17 cellular contexts compared by ENCODE assay signal in the genomic region with DNA sequence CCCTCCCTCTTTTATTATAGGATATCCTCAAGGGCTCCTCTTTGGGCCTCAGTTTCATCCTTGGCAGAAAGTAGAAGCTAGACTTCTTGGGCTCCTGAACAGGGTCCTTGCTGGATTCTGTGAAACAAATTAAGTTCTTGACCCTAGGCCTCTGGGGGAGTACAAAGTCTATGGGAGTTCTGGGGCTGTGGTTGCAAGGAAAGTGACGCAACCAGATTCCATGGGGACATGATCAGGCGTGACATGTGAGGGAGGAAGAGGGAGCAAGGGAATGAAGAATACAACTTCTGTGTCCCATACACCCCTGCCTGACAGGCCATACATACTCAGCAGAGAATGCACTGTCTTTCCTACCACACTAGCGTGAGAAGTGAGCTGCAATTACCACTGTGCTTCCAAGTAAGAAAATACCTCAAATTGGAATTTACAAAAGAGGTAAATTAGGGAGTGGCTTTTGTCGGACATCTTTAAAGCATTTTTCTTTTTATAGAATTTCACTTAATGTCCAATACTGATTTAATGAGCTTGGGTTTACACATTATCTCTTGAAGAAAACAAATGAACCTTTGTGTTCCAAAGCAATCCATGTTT. TPM values are rescaled to one million over a fixed set of nuclear protein-coding genes. Genes with fewer than 3 reads are reported as not detected.
DNase-seq lines count a peak whose midpoint lies in the region; ATAC-seq and TF ChIP-seq lines count a peak whose summit lies in the region.
"Had no signal": no experiment of that assay in that cellular context is flagged by ENCODE, and none has a peak within 500 bp of the region (broad histone marks: within the 10 kb centered on the region; RNA-seq: fewer than 3 reads in every experiment).

No MANE protein-coding gene starts in this region.

- no peak overlapping the region for H3K14ac ChIP-seq in neuronal stem cell (ENCODE audit: low read length)

- peaks cover 4% of the 10 kb centered on the region for H4K20me1 ChIP-seq in hepatocyte (ENCODE audit: insufficient read depth, poor library complexity, severe bottlenecking)

- TF ChIP-seq POLR2A in prostate gland (IDR thresholded peaks at IDR 0.05) = peak; percentile 11

- H3K27ac Mint-ChIP-seq in activated CD8-positive, alpha-beta T cell treated with anti-CD3 and anti-CD28 coated beads, Interleukin-2, amount 10 ng/mL, durations not matched to agents 7 days and 5 days = no peak overlapping the region
- H3K27ac Mint-ChIP-seq: activated CD4-positive, alpha-beta T cell treated with anti-CD3 and anti-CD28 coated beads, Interleukin-2, amount 10 ng/mL, durations not matched to agents 24 days and 14 days; nephron progenitor cell had no signal

- H3K27me3 ChIP-seq in ascending aorta = no peaks in the 10 kb centered on the region
- H3K27me3 ChIP-seq in hepatocyte = no peaks in the 10 kb centered on the region
- H3K27me3 ChIP-seq in prostate gland (replicated peaks; ENCODE audit: insufficient read depth) = no peaks in the 10 kb centered on the region
- H3K27me3 ChIP-seq in neuronal stem cell (ENCODE audit: control insufficient read depth in 3 of 3, insufficient read depth in 3 of 3, low read depth in 1 of 3, low read length in 3 of 3) = no peaks in the 10 kb centered on the region
- H3K27me3 ChIP-seq: dorsolateral prefrontal cortex, SJSA1 had no signal

- H3K27me3 Mint-ChIP-seq in activated CD8-positive, alpha-beta T cell treated with anti-CD3 and anti-CD28 coated beads, Interleukin-2, amount 10 ng/mL, durations not matched to agents 7 days and 5 days (ENCODE audit: low read depth) = no peaks in the 10 kb centered on the region
- H3K27me3 Mint-ChIP-seq: activated CD4-positive, alpha-beta T cell treated with anti-CD3 and anti-CD28 coated beads, Interleukin-2, amount 10 ng/mL, durations not matched to agents 24 days and 14 days had no signal

- no peak overlapping the region for H2AK5ac ChIP-seq in neuronal stem cell (ENCODE audit: low read depth, low read length)

- peak overlapping the region; percentile 86 for H3K4me2 ChIP-seq in hepatocyte
- no peak overlapping the region for H3K4me2 ChIP-seq in neuronal stem cell (ENCODE audit: insufficient read depth, low read length, poor library complexity, severe bottlenecking)

- no peak overlapping the region for H2BK120ac ChIP-seq in neuronal stem cell (ENCODE audit: low read depth, low read length)

- H3K18ac ChIP-seq in neuronal stem cell (ENCODE audit: low read length) = no peak overlapping the region

- no peaks in the 10 kb centered on the region for H3K9me3 Mint-ChIP-seq in activated CD8-positive, alpha-beta T cell treated with anti-CD3 and anti-CD28 coated beads, Interleukin-2, amount 10 ng/mL, durations not matched to agents 7 days and 5 days (ENCODE audit: insufficient read depth)
- H3K9me3 Mint-ChIP-seq: activated CD4-positive, alpha-beta T cell treated with anti-CD3 and anti-CD28 coated beads, Interleukin-2, amount 10 ng/mL, durations not matched to agents 24 days and 14 days; nephron progenitor cell had no signal

- H3K36me3 Mint-ChIP-seq in activated CD8-positive, alpha-beta T cell treated with anti-CD3 and anti-CD28 coated beads, Interleukin-2, amount 10 ng/mL, durations not matched to agents 7 days and 5 days (ENCODE audit: low read depth) = peaks cover 6% of the 10 kb centered on the region

- no peak overlapping the region for H2BK5ac ChIP-seq in neuronal stem cell (ENCODE audit: low read length)

- no peak overlapping the region for H2AFZ ChIP-seq in hepatocyte
- H2AFZ ChIP-seq in neuronal stem cell (ENCODE audit: low read length) = no peak overlapping the region

- H4K8ac ChIP-seq in neuronal stem cell (ENCODE audit: low read depth, low read length) = no peak overlapping the region

- no peak overlapping the region for H3K4me3 Mint-ChIP-seq in activated CD8-positive, alpha-beta T cell treated with anti-CD3 and anti-CD28 coated beads, Interleukin-2, amount 10 ng/mL, durations not matched to agents 7 days and 5 days
- H3K4me3 Mint-ChIP-seq: activated CD4-positive, alpha-beta T cell treated with anti-CD3 and anti-CD28 coated beads, Interleukin-2, amount 10 ng/mL, durations not matched to agents 24 days and 14 days; nephron progenitor cell had no signal

- H2BK15ac ChIP-seq in neuronal stem cell (ENCODE audit: low read length) = no peak overlapping the region

- H3K9ac ChIP-seq in neuronal stem cell (ENCODE audit: low read depth, low read length, poor library complexity) = no peak overlapping the region

- H3K4ac ChIP-seq in neuronal stem cell (ENCODE audit: low read length) = no peak overlapping the region

- no peaks in the 10 kb centered on the region for H3K9me2 ChIP-seq in hepatocyte (replicated peaks; ENCODE audit: insufficient read depth)

- 69% methylated on average over 4 of the region's 4 CpGs for WGBS in hepatocyte (ENCODE audit: low lambda C conversion rate, missing lambda C conversion rate)
- 33% methylated on average over 4 of the region's 4 CpGs for WGBS in prostate gland
- WGBS in neuronal stem cell (ENCODE audit: extremely low coverage in 2 of 2, insufficient read length in 2 of 2, insufficient replicate concordance in 1 of 2), 2 donors = no CpG with 5 or more reads among the region's 4 CpGs

- peak overlapping the region; percentile 4 to 48 for H3K27ac ChIP-seq in ascending aorta
- H3K27ac ChIP-seq in hepatocyte = peak overlapping the region; percentile 95
- H3K27ac ChIP-seq in prostate gland = peak overlapping the region; percentile 86 to 88
- no peak overlapping the region for H3K27ac ChIP-seq in neuronal stem cell (replicated peaks; ENCODE audit: low read length)
- H3K27ac ChIP-seq: C4-2B, SJSA1 had no signal

- peaks cover 69% of the 10 kb centered on the region for H3K79me2 ChIP-seq in hepatocyte

- H3K36me3 ChIP-seq in ascending aorta (no peaks in the 10 kb centered on the region), hepatocyte (replicated peaks; ENCODE audit: insufficient read depth, low read depth) (no peaks in the 10 kb centered on the region), prostate gland (no peaks in the 10 kb centered on the region), neuronal stem cell (replicated peaks in 1 of 2; ENCODE audit: control insufficient read depth in 2 of 2, insufficient read depth in 2 of 2, low read length in 2 of 2) (peaks cover 6 to 10% of the 10 kb centered on the region in 2 donors)

- H3K79me1 ChIP-seq in neuronal stem cell (ENCODE audit: low read depth, low read length) = peaks cover 5% of the 10 kb centered on the region

- H3K9me3 ChIP-seq in ascending aorta = no peaks in the 10 kb centered on the region
- no peaks in the 10 kb centered on the region for H3K9me3 ChIP-seq in hepatocyte (ENCODE audit: low read depth)
- no peaks in the 10 kb centered on the region for H3K9me3 ChIP-seq in prostate gland
- no peaks in the 10 kb centered on the region for H3K9me3 ChIP-seq in neuronal stem cell (replicated peaks in 1 of 2; ENCODE audit: control insufficient read depth in 2 of 2, insufficient read depth in 1 of 2, low read depth in 1 of 2, low read length in 2 of 2)
- H3K9me3 ChIP-seq: SJSA1 had no signal

- TF ChIP-seq CTCF in ascending aorta (IDR thresholded peaks at IDR 0.05) = no peak
- TF ChIP-seq CTCF in hepatocyte (IDR thresholded peaks at IDR 0.05; ENCODE audit: poor library complexity) = no peak
- TF ChIP-seq CTCF in prostate gland (IDR thresholded peaks at IDR 0.05) = no peak

- CTCF ChIA-PET in activated CD8-positive, alpha-beta T cell treated with anti-CD3 and anti-CD28 coated beads, Interleukin-2, amount 10 ng/mL, durations not matched to agents 7 days and 5 days (lab: Charles Lee) = interaction anchor here (0.9 to 7.4 kb wide), 4 partner anchors 19 to 143 kb away, joined by 3 to 58 read pairs (median 5); partner anchors contain the start of gene SELENOM

- H3K4me3 ChIP-seq in ascending aorta = no peak overlapping the region
- no peak overlapping the region for H3K4me3 ChIP-seq in hepatocyte
- H3K4me3 ChIP-seq in prostate gland = peak overlapping the region; percentile 58 to 59
- no peak overlapping the region for H3K4me3 ChIP-seq in neuronal stem cell (ENCODE audit: low read length in 2 of 2)
- H3K4me3 ChIP-seq: SJSA1 had no signal

- H3K23ac ChIP-seq in neuronal stem cell (ENCODE audit: low read depth, low read length, poor library complexity) = no peak overlapping the region

- H3K4me1 ChIP-seq in ascending aorta = peaks cover 4 to 6% of the 10 kb centered on the region in 2 donors
- peaks cover 44% of the 10 kb centered on the region for H3K4me1 ChIP-seq in hepatocyte (ENCODE audit: insufficient read depth)
- H3K4me1 ChIP-seq in prostate gland (replicated peaks) = peaks cover 11% of the 10 kb centered on the region
- peaks cover 9 to 17% of the 10 kb centered on the region in 2 donors for H3K4me1 ChIP-seq in neuronal stem cell (ENCODE audit: control insufficient read depth in 2 of 2, insufficient read depth in 1 of 2, low read depth in 1 of 2, low read length in 2 of 2)

- no peak overlapping the region for H4K91ac ChIP-seq in neuronal stem cell (ENCODE audit: low read depth, low read length, poor library complexity)

- intact Hi-C loops in ascending aorta (cut with DNase I) (no loop called here), prostate gland (cut with DNase I) (no loop called here)

- ATAC-seq in activated CD8-positive, alpha-beta T cell treated with anti-CD3 and anti-CD28 coated beads, Interleukin-2, amount 10 ng/mL, durations not matched to agents 7 days and 5 days = no peak
- no peak for ATAC-seq in HG02840 (IDR thresholded peaks at IDR 0.05; ENCODE audit: low FRiP score, unreplicated experiment)
- ATAC-seq: HCT116 had no signal

- H3K4me1 Mint-ChIP-seq in activated CD8-positive, alpha-beta T cell treated with anti-CD3 and anti-CD28 coated beads, Interleukin-2, amount 10 ng/mL, durations not matched to agents 7 days and 5 days (ENCODE audit: low read depth) = peaks cover 15% of the 10 kb centered on the region

- no peak overlapping the region for H2BK12ac ChIP-seq in neuronal stem cell (ENCODE audit: low read length)

- peak; percentile 27 for DNase-seq in GM03348 (ENCODE audit: low spot score)
- no peak for DNase-seq in ascending aorta (ENCODE audit: low spot score in 2 of 2)
- peak; percentile 61 for DNase-seq in hepatocyte (ENCODE audit: low spot score)
- DNase-seq in prostate gland (ENCODE audit: low spot score) = peak; percentile 70
- no peak for DNase-seq in neuronal stem cell (ENCODE audit: low spot score)
- no peak for DNase-seq in NCI-H2107 (lab: John Stamatoyannopoulos, UW)
- DNase-seq in activated CD8-positive, alpha-beta T cell treated with anti-CD3 and anti-CD28 coated beads, Interleukin-2, amount 10 ng/mL, durations not matched to agents 7 days and 5 days = no peak
- DNase-seq: activated CD4-positive, alpha-beta T cell treated with anti-CD3 and anti-CD28 coated beads, Interleukin-2, amount 10 ng/mL, durations not matched to agents 24 days and 14 days; activated effector memory CD4-positive, alpha-beta T cell treated with anti-CD3 and anti-CD28 coated beads, Interleukin-2, amount 50 U/mL, for 16 hours; dorsolateral prefrontal cortex; Karpas-422; NCI-H446; nephron progenitor cell had no signal

- POLR2A ChIA-PET in activated CD8-positive, alpha-beta T cell treated with anti-CD3 and anti-CD28 coated beads, Interleukin-2, amount 10 ng/mL, durations not matched to agents 7 days and 5 days (lab: Charles Lee) = interaction anchor here (0.9 kb wide), 1 partner anchor 38 kb away, joined by 3 read pairs; the partner anchor contains the start of gene LIMK2

RNA-seq across cellular contexts. Expression of gene LIMK2, which starts 38.7 kb away (rescaled TPM):
- total RNA-seq in ascending aorta = 18.4 TPM
- 33.0 and 45.9 TPM in 2 replicates for total RNA-seq in hepatocyte
- 49.9 and 52.6 TPM in 2 replicates for polyA plus RNA-seq in hepatocyte
- 100 to 1,000 TPM in 1 of 2 donors, 10 to 100 TPM in 1; 92.1 to 128 TPM for total RNA-seq in prostate gland
- polyA plus RNA-seq in neuronal stem cell (2013, experiment 1 of 2) = 27.2 TPM
- 24.6 TPM for polyA plus RNA-seq in neuronal stem cell (2013, experiment 2 of 2)
- total RNA-seq in activated CD8-positive, alpha-beta T cell treated with anti-CD3 and anti-CD28 coated beads, Interleukin-2, amount 10 ng/mL, durations not matched to agents 7 days and 5 days = 10 to 100 TPM; 42.7 to 44.3 TPM

RNA-seq across cellular contexts. Expression of gene PIK3IP1, which starts 41.5 kb away (rescaled TPM):
- 16.4 TPM for total RNA-seq in ascending aorta
- total RNA-seq in hepatocyte = 17.9 and 22.2 TPM in 2 replicates
- 19.5 and 22.4 TPM in 2 replicates for polyA plus RNA-seq in hepatocyte
- total RNA-seq in prostate gland = 100 to 1,000 TPM in 1 of 2 donors, 10 to 100 TPM in 1; 25.6 to 124 TPM
- polyA plus RNA-seq in neuronal stem cell (2013, experiment 1 of 2) = 2.2 TPM
- polyA plus RNA-seq in neuronal stem cell (2013, experiment 2 of 2) = 2.4 TPM
- total RNA-seq in activated CD8-positive, alpha-beta T cell treated with anti-CD3 and anti-CD28 coated beads, Interleukin-2, amount 10 ng/mL, durations not matched to agents 7 days and 5 days = 10 to 100 TPM; 13.2 to 16.1 TPM

Comparison
In these comparisons a context has a peak if more than half of its experiments do, and no peak if none do; other contexts are left out.
1. DNase-seq: peak in GM03348 (single experiment), hepatocyte (single experiment) and prostate gland (single experiment); none in ascending aorta (0 of 2), neuronal stem cell (single experiment), NCI-H2107 (single experiment) and activated CD8-positive, alpha-beta T cell treated with anti-CD3 and anti-CD28 coated beads, Interleukin-2, amount 10 ng/mL, durations not matched to agents 7 days and 5 days (single experiment).
2. H3K4me3 ChIP-seq: peak in prostate gland (2 of 2); none in ascending aorta (0 of 2), hepatocyte (single experiment) and neuronal stem cell (0 of 2).